2 cellular contexts compared by ENCODE assay signal in the genomic region with DNA sequence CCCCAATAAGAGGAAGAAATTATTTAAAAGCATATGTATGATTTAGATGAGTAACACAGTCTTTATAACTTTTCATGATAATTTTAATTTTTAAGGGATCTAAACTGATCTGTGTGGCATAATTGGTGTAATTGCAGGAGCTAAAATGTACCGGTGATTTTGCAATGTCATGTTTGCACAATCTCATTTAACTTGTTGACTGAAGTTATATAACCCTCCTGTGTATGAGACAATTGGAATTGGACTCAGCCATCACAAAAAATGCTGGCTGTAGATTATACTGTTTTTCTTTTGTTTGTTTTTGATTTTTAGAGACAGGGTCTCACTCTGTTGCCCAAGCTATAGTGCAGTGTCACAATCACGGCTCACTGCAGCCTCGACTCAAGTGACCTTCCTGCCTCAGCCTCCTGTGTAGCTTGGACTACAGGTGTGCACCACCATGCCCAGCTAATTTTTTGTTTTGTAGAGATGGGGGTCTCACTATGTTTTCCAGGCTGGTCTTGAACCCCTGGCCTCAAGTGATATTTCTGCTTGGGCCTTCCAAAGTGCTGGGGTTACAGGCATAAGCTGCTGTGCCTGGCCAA.
A peak's percentile ranks its signal among the peaks of the same experiment; 100 is the strongest.
TF ChIP-seq lines count a peak whose summit lies in the region.

No MANE protein-coding gene starts in this region.

TF ChIP-seq in IMR-90, 13 proteins besides CTCF, POLR2A, EP300 and RAD21:
- TF ChIP-seq, protein P1, sequence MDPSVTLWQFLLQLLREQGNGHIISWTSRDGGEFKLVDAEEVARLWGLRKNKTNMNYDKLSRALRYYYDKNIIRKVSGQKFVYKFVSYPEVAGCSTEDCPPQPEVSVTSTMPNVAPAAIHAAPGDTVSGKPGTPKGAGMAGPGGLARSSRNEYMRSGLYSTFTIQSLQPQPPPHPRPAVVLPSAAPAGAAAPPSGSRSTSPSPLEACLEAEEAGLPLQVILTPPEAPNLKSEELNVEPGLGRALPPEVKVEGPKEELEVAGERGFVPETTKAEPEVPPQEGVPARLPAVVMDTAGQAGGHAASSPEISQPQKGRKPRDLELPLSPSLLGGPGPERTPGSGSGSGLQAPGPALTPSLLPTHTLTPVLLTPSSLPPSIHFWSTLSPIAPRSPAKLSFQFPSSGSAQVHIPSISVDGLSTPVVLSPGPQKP (IDR thresholded peaks at IDR 0.05; ENCODE audit: borderline replicate concordance, low read depth, low read length): no peak
- TF ChIP-seq CEBPB (IDR thresholded peaks at IDR 0.05; ENCODE audit: low read depth, low read length) (no peak), NFE2L2 (IDR thresholded peaks at IDR 0.05; ENCODE audit: low read depth, low read length) (0 out of 2 replicates have a peak, but pooled peaks have one; percentile 30), MAZ (IDR thresholded peaks at IDR 0.05; ENCODE audit: borderline replicate concordance, low read depth, low read length) (no peak), RFX5 (IDR thresholded peaks at IDR 0.05; ENCODE audit: low read depth, low read length) (no peak)

TF ChIP-seq in K562, 482 proteins besides CTCF, POLR2A, EP300 and RAD21:
- TF ChIP-seq MAFG (tag; conservative IDR thresholded peaks at IDR 0.05) (0 out of 2 replicates have a peak, but pooled peaks have one; percentile 9), ZNF316 (IDR thresholded peaks at IDR 0.05) (0 out of 2 replicates have a peak, but pooled peaks have one; percentile 16), CEBPB (tag; IDR thresholded peaks at IDR 0.05) (0 out of 2 replicates have a peak, but pooled peaks have one; percentile 12)
- TF ChIP-seq, protein P2, sequence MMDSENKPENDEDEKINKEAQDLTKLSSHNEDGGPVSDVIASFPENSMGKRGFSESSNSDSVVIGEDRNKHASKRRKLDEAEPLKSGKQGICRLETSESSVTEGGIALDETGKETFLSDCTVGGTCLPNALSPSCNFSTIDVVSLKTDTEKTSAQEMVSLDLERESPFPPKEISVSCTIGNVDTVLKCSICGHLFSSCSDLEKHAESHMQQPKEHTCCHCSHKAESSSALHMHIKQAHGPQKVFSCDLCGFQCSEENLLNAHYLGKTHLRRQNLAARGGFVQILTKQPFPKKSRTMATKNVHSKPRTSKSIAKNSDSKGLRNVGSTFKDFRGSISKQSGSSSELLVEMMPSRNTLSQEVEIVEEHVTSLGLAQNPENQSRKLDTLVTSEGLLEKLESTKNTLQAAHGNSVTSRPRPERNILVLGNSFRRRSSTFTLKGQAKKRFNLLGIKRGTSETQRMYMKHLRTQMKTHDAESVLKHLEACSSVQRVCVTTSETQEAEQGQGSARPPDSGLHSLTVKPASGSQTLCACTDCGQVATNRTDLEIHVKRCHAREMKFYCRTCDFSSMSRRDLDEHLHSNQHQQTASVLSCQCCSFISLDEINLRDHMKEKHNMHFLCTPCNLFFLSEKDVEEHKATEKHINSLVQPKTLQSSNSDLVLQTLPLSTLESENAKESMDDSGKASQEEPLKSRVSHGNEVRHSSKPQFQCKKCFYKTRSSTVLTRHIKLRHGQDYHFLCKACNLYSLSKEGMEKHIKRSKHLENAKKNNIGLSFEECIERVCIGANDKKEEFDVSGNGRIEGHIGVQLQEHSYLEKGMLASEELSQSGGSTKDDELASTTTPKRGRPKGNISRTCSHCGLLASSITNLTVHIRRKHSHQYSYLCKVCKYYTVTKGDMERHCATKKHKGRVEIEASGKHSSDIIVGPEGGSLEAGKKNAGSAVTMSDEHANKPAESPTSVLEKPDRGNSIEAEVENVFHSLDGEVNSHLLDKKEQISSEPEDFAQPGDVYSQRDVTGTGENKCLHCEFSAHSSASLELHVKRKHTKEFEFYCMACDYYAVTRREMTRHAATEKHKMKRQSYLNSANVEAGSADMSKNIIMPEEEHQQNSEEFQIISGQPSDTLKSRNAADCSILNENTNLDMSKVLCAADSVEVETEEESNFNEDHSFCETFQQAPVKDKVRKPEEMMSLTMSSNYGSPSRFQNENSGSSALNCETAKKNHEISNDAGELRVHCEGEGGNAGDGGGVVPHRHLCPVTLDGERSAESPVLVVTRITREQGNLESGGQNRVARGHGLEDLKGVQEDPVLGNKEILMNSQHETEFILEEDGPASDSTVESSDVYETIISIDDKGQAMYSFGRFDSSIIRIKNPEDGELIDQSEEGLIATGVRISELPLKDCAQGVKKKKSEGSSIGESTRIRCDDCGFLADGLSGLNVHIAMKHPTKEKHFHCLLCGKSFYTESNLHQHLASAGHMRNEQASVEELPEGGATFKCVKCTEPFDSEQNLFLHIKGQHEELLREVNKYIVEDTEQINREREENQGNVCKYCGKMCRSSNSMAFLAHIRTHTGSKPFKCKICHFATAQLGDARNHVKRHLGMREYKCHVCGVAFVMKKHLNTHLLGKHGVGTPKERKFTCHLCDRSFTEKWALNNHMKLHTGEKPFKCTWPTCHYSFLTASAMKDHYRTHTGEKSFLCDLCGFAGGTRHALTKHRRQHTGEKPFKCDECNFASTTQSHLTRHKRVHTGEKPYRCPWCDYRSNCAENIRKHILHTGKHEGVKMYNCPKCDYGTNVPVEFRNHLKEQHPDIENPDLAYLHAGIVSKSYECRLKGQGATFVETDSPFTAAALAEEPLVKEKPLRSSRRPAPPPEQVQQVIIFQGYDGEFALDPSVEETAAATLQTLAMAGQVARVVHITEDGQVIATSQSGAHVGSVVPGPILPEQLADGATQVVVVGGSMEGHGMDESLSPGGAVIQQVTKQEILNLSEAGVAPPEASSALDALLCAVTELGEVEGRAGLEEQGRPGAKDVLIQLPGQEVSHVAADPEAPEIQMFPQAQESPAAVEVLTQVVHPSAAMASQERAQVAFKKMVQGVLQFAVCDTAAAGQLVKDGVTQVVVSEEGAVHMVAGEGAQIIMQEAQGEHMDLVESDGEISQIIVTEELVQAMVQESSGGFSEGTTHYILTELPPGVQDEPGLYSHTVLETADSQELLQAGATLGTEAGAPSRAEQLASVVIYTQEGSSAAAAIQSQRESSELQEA (IDR thresholded peaks at IDR 0.05; ENCODE audit: low read depth): no peak
